Comparison of ENCODE assay signal across 37 cellular contexts in the genomic region with DNA sequence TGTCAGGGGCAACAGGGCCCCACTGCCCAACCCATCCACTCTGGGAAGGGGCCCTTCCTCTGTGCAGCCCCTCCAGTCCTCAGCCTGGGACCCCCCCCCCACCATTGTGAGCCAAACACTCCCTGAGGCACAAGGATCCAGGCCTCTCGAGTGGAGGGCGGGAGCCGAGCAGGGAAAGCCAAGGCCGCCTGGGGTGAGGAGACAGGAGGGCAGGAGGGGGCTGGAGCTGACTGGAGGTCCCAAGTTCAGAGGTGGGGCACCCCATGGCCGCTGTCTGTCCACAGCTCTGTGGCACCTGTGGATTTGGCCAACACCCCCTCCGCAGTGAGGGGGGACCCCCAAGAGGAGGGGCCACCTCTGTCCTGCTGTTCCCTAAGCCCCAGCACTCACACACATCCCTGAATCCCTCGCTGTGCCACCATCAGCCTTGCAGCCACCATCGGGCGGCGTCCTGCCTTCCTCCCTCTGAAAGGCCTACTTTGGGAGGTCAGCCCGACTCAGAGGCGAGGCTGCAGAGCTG. TPM values are rescaled to one million over a fixed set of nuclear protein-coding genes. Genes with fewer than 3 reads are reported as not detected.
DNase-seq lines count a peak whose midpoint lies in the region; ATAC-seq, FAIRE-seq and TF ChIP-seq lines count a peak whose summit lies in the region.
"Had no signal": no experiment of that assay in that cellular context is flagged by ENCODE, and none has a peak within 500 bp of the region (broad histone marks: within the 10 kb centered on the region; RNA-seq: fewer than 3 reads in every experiment).

No MANE protein-coding gene starts in this region.

- no peaks in the 10 kb centered on the region for H3K9me3 ChIP-seq in endodermal cell (ENCODE audit: control insufficient read depth, low read length)
- H3K9me3 ChIP-seq: gastroesophageal sphincter, SK-N-SH, thyroid gland had no signal

- intact Hi-C loops in Right ventricle myocardium inferior (cut with DNase I) (no loop called here), Right ventricle myocardium superior (cut with DNase I) (loop anchor here (10.0 kb wide), 1 partner anchor 179 kb away; no protein-coding TSS in a partner anchor), posterior vena cava (cut with DNase I) (loop anchor here in 1 of 2 donors (5.0 kb wide), 1 partner anchor 412 kb away; no protein-coding TSS in a partner anchor)

- no peaks in the 10 kb centered on the region for H3K36me3 Mint-ChIP-seq in endodermal cell (ENCODE audit: low read depth)
- H3K36me3 Mint-ChIP-seq: activated naive CD4-positive, alpha-beta T cell treated with anti-CD3 and anti-CD28 coated beads, Interleukin-2, amount 50 U/mL, for 24 hours; CD4-positive, alpha-beta memory T cell had no signal

- no peaks in the 10 kb centered on the region for H3K4me1 ChIP-seq in endodermal cell (ENCODE audit: control insufficient read depth, insufficient read depth, low read length)
- H3K4me1 ChIP-seq: breast epithelium, gastroesophageal sphincter, thyroid gland had no signal

- ATAC-seq in Right ventricle myocardium inferior (no peak), Right ventricle myocardium superior (ENCODE audit: poor library complexity) (no peak), HG03432 (IDR thresholded peaks at IDR 0.05; ENCODE audit: unreplicated experiment) (no peak), GM18519 (IDR thresholded peaks at IDR 0.05; ENCODE audit: low FRiP score, unreplicated experiment) (no peak)
- ATAC-seq: gastroesophageal sphincter had no signal

- no peak overlapping the region for H3K9ac ChIP-seq in endodermal cell (ENCODE audit: extremely low read depth, low read length, poor library complexity, severe bottlenecking)
- H3K9ac ChIP-seq: KMS-11, SK-N-SH had no signal

- TF ChIP-seq CTCF in endodermal cell (conservative IDR thresholded peaks at IDR 0.05) = no peak

- H3K36me3 ChIP-seq in endodermal cell (ENCODE audit: control insufficient read depth, insufficient read depth, low read length) = no peaks in the 10 kb centered on the region
- H3K36me3 ChIP-seq: breast epithelium, gastroesophageal sphincter, thyroid gland had no signal

- no peak for FAIRE-seq in GM12892 (lab: Jason Lieb, UNC)
- FAIRE-seq: colon, GM19239, small intestine had no signal

- H3K4me3 ChIP-seq in endodermal cell (ENCODE audit: low read length) = no peak overlapping the region
- H3K4me3 ChIP-seq: breast epithelium, gastroesophageal sphincter, thyroid gland had no signal

- no peak overlapping the region for H3K27ac Mint-ChIP-seq in endodermal cell
- H3K27ac Mint-ChIP-seq: activated naive CD4-positive, alpha-beta T cell treated with anti-CD3 and anti-CD28 coated beads, Interleukin-2, amount 50 U/mL, for 24 hours; CD4-positive, alpha-beta memory T cell; stimulated activated naive CD8-positive, alpha-beta T cell treated with anti-CD3 and anti-CD28 coated beads, Interleukin-15, Interleukin-2, amounts not matched to agents 100 ng/mL and 50 ng/mL, for 24 hours had no signal

- no peak overlapping the region for H3K27ac ChIP-seq in endodermal cell (ENCODE audit: low read depth, low read length)
- H3K27ac ChIP-seq: breast epithelium, gastroesophageal sphincter, KMS-11, thyroid gland had no signal

- TF ChIP-seq POLR2A in GM12892 (IDR thresholded peaks at IDR 0.05; ENCODE audit: low read depth, low read length) = no peak

- H3K4me1 Mint-ChIP-seq in endodermal cell = no peaks in the 10 kb centered on the region
- H3K4me1 Mint-ChIP-seq: activated naive CD4-positive, alpha-beta T cell treated with anti-CD3 and anti-CD28 coated beads, Interleukin-2, amount 50 U/mL, for 24 hours; CD4-positive, alpha-beta memory T cell had no signal

- no peaks in the 10 kb centered on the region for H3K27me3 ChIP-seq in endodermal cell (ENCODE audit: control insufficient read depth, insufficient read depth, low read length, poor library complexity, severe bottlenecking)
- H3K27me3 ChIP-seq: thyroid gland had no signal

- H3K4me3 Mint-ChIP-seq in endodermal cell = no peak overlapping the region
- H3K4me3 Mint-ChIP-seq: activated naive CD4-positive, alpha-beta T cell treated with anti-CD3 and anti-CD28 coated beads, Interleukin-2, amount 50 U/mL, for 24 hours; CD4-positive, alpha-beta memory T cell; stimulated activated naive CD8-positive, alpha-beta T cell treated with anti-CD3 and anti-CD28 coated beads, Interleukin-15, Interleukin-2, amounts not matched to agents 100 ng/mL and 50 ng/mL, for 24 hours had no signal

- no peaks in the 10 kb centered on the region for H3K27me3 Mint-ChIP-seq in endodermal cell (ENCODE audit: insufficient read depth)
- H3K27me3 Mint-ChIP-seq: activated naive CD4-positive, alpha-beta T cell treated with anti-CD3 and anti-CD28 coated beads, Interleukin-2, amount 50 U/mL, for 24 hours; stimulated activated naive CD8-positive, alpha-beta T cell treated with anti-CD3 and anti-CD28 coated beads, Interleukin-15, Interleukin-2, amounts not matched to agents 100 ng/mL and 50 ng/mL, for 24 hours had no signal

- peak; percentile 62 for DNase-seq in Right ventricle myocardium inferior (ENCODE audit: missing footprints)
- no peak for DNase-seq in Right ventricle myocardium superior
- peak; percentile 16 for DNase-seq in GM12892 (ENCODE audit: insufficient read length)
- peak; percentile 38 for DNase-seq in endodermal cell
- DNase-seq in posterior vena cava (ENCODE audit: low spot score) = peak; percentile 63
- no peak for DNase-seq in HUDEP-2 (lab: John Stamatoyannopoulos, UW; ENCODE audit: unreplicated experiment in 76 of 76)
- DNase-seq: activated CD4-positive, alpha-beta T cell treated with anti-CD3 and anti-CD28 coated beads, Interleukin-2, amount 50 U/mL, for 48 hours; activated CD4-positive, CD25-positive, alpha-beta regulatory T cell; AML-193; CD4-positive, alpha-beta memory T cell; effector CD4-positive, alpha-beta T cell; MM.1S; NCI-H1105 treated with DMSO at 0.1 percent for 48 hours; NCI-H1930; NCI-H2171 treated with DMSO at 0.1 percent for 48 hours; NCI-H524; nucleus accumbens; OCI-M1; small intestine had no signal

- 88% methylated on average over 12 of the region's 12 CpGs; no CpG with 5 or more reads in 1 of the 2 experiments for WGBS in endodermal cell (ENCODE audit: insufficient coverage in 1 of 2, insufficient read length in 1 of 2), 2 experiments

- no peaks in the 10 kb centered on the region for H3K9me3 Mint-ChIP-seq in endodermal cell
- H3K9me3 Mint-ChIP-seq: activated naive CD4-positive, alpha-beta T cell treated with anti-CD3 and anti-CD28 coated beads, Interleukin-2, amount 50 U/mL, for 24 hours; stimulated activated naive CD8-positive, alpha-beta T cell treated with anti-CD3 and anti-CD28 coated beads, Interleukin-15, Interleukin-2, amounts not matched to agents 100 ng/mL and 50 ng/mL, for 24 hours had no signal

RNA-seq across cellular contexts. Expression of gene C14orf180, which starts 25.4 kb away (rescaled TPM):
- total RNA-seq in Right ventricle myocardium inferior (40.0 TPM), Right ventricle myocardium superior (42.5 TPM), endodermal cell (not detected), posterior vena cava (1 to 10 TPM; 1.4 to 5.9 TPM)
- polyA plus RNA-seq in GM12892 (2012; ENCODE audit: missing spikeins) = not detected
- polyA plus RNA-seq in endodermal cell (2013, experiment 1 of 2) = not detected
- polyA plus RNA-seq in endodermal cell (2013, experiment 2 of 2) = not detected
- total RNA-seq: A673; CD4-positive, alpha-beta memory T cell; Daoy; H4; pulmonary artery endothelial cell; T-helper 1 cell treated with Interleukin-12 subunit alpha and Interleukin-12 subunit beta and Interleukin-4 antibody, amounts not matched to agents 30 ng/mL and 1 ng/mL, for 36 hours had no signal
- polyA plus RNA-seq: CD4-positive, alpha-beta memory T cell; SK-N-SH had no signal

RNA-seq across cellular contexts. Expression of gene TMEM179, which starts 50.4 kb away (rescaled TPM):
- not detected for total RNA-seq in Right ventricle myocardium inferior
- total RNA-seq in Right ventricle myocardium superior = not detected
- polyA plus RNA-seq in GM12892 (2012; ENCODE audit: missing spikeins) = not detected
- total RNA-seq in endodermal cell = 10 to 100 TPM in 1 of 2 donors, 1 to 10 TPM in 1; 8.2 to 15.7 TPM
- polyA plus RNA-seq in endodermal cell (2013, experiment 1 of 2) = 4.0 TPM
- 4.0 TPM for polyA plus RNA-seq in endodermal cell (2013, experiment 2 of 2)
- total RNA-seq in posterior vena cava = under 1 TPM in 1 of 2 donors, not detected in 1; 0.38 TPM
- total RNA-seq: breast epithelium; CD4-positive, alpha-beta memory T cell; H4; mesenteric fat pad; myocyte had no signal
- polyA plus RNA-seq: CD4-positive, alpha-beta memory T cell had no signal

Comparison
In these comparisons a context has a peak if more than half of its experiments do, and no peak if none do; other contexts are left out.
1. DNase-seq: peak in Right ventricle myocardium inferior (single experiment), GM12892 (single experiment), endodermal cell (single experiment) and posterior vena cava (single experiment); none in Right ventricle myocardium superior (single experiment) and HUDEP-2 (0 of 76).